ENCODE assay signal across 9 cellular contexts in genomic region chr19:53553865-53554791, GRCh38. TPM values are rescaled to one million over a fixed set of nuclear protein-coding genes. Genes with fewer than 3 reads are reported as not detected.
DNase-seq lines count a peak whose midpoint lies in the region; ATAC-seq and TF ChIP-seq lines count a peak whose summit lies in the region.
"Had no signal": no experiment of that assay in that cellular context is flagged by ENCODE, and none has a peak within 500 bp of the region (broad histone marks: within the 10 kb centered on the region; RNA-seq: fewer than 3 reads in every experiment).

No MANE protein-coding gene starts in this region.

- peak overlapping the region; percentile 91 for H2AFZ ChIP-seq in IMR-90 (replicated peaks; ENCODE audit: low read length, poor library complexity)

- DNase-seq in IMR-90 (peak; percentile 93), left colon (peak; percentile 76 to 87), 8988T (no peak)
- peak; percentile 86 for DNase-seq in activated CD4-positive, CD25-positive, alpha-beta regulatory T cell treated with anti-CD3 and anti-CD28 coated beads, Interleukin-2, amount 50 U/mL, for 72 hours
- peak; percentile 80 to 93 for DNase-seq in central memory CD8-positive, alpha-beta T cell (ENCODE audit: low spot score in 2 of 2)
- peak; percentile 92 for DNase-seq in stimulated activated CD4-positive, alpha-beta T cell treated with anti-CD3 and anti-CD28 coated beads, Interleukin-4, amount 100 ng/mL, for 24 hours

- H2BK15ac ChIP-seq in IMR-90 (ENCODE audit: low read depth, low read length) = no peak overlapping the region

- H3K9me1 ChIP-seq in IMR-90 (ENCODE audit: insufficient read depth, low read length) = no peaks in the 10 kb centered on the region

- H2AK5ac ChIP-seq in IMR-90 (ENCODE audit: low read depth, low read length) = peak overlapping the region; percentile 18

- H3K56ac ChIP-seq in IMR-90 (ENCODE audit: extremely low read depth, insufficient read depth, low read length) = no peak overlapping the region

- H4K91ac ChIP-seq in IMR-90 (ENCODE audit: insufficient read depth, low read depth, low read length) = peak overlapping the region; percentile 10

- H3K23ac ChIP-seq in IMR-90 (ENCODE audit: low read depth, low read length) = peak overlapping the region; percentile 11; the same call in 1 of the 2 replicates

- H3K9ac ChIP-seq in IMR-90 (ENCODE audit: low read depth, low read length) = peak overlapping the region; percentile 44

- peaks cover 50% of the 10 kb centered on the region for H3K36me3 Mint-ChIP-seq in central memory CD8-positive, alpha-beta T cell (ENCODE audit: insufficient read depth)

- H3K4me1 ChIP-seq in IMR-90 (ENCODE audit: control insufficient read depth, insufficient read depth, low read length) = peaks cover under 1% of the 10 kb centered on the region

- peak overlapping the region; percentile 10 to 91; a peak in 3 of 4 replicates for H4K8ac ChIP-seq in IMR-90 (ENCODE audit: low read depth in 2 of 2, low read length in 2 of 2)

- H3K27ac Mint-ChIP-seq in central memory CD8-positive, alpha-beta T cell (ENCODE audit: low read depth) = peak overlapping the region; percentile 100

- peak overlapping the region; percentile 93 for H3K4me2 ChIP-seq in IMR-90 (ENCODE audit: low read depth, low read length)

- POLR2A ChIA-PET in IMR-90 (lab: Charles Lee; ENCODE audit: unreplicated experiment) = no interaction called here

- H2BK20ac ChIP-seq in IMR-90 (ENCODE audit: low read depth, low read length) = no peak overlapping the region

- H3K18ac ChIP-seq in IMR-90 (ENCODE audit: low read depth, low read length) = peak overlapping the region; percentile 33; the same call in 1 of the 2 replicates

- peak overlapping the region; percentile 80 for H2AK9ac ChIP-seq in IMR-90 (replicated peaks; ENCODE audit: low read depth, low read length, poor library complexity)

- TF ChIP-seq CTCF in C4-2B (conservative IDR thresholded peaks at IDR 0.05) = no peak
- TF ChIP-seq CTCF in IMR-90 (conservative IDR thresholded peaks at IDR 0.05; ENCODE audit: low read depth, low read length) = no peak

- dilution Hi-C loops in IMR-90 (cut with HindIII; ENCODE audit: low sequenced_read_pairs, unreplicated experiment) = no loop called here

- H3K9me3 ChIP-seq in IMR-90 (ENCODE audit: control insufficient read depth, insufficient read depth, low read length) = no peaks in the 10 kb centered on the region

- no peaks in the 10 kb centered on the region for H3K27me3 ChIP-seq in IMR-90 (ENCODE audit: control insufficient read depth, insufficient read depth, low read length)

- peaks cover 3 to 13% of the 10 kb centered on the region in 2 experiments; a peak in 2 of 4 replicates for H3K79me1 ChIP-seq in IMR-90 (ENCODE audit: low read depth in 1 of 2, low read length in 2 of 2)

- no peaks in the 10 kb centered on the region for H3K27me3 Mint-ChIP-seq in central memory CD8-positive, alpha-beta T cell

- intact Hi-C loops in IMR-90 (cut with micrococcal nuclease) = no loop called here
- intact Hi-C loops in left colon (cut with DNase I, micrococcal nuclease) = no loop called here

- peak overlapping the region; percentile 95 for H3K4me3 Mint-ChIP-seq in central memory CD8-positive, alpha-beta T cell

- peak overlapping the region; percentile 76 for H3K4me3 ChIP-seq in IMR-90 (ENCODE audit: insufficient read depth, low read depth, low read length)
- H3K4me3 ChIP-seq: K562 had no signal

- in situ Hi-C loops in IMR-90 (cut with MboI; ENCODE audit: low sequenced_read_pairs) = no loop called here

- H2BK120ac ChIP-seq in IMR-90 (ENCODE audit: low read depth, low read length) = no peak overlapping the region

- no peaks in the 10 kb centered on the region for H4K20me1 ChIP-seq in IMR-90 (ENCODE audit: insufficient read depth, low read length)

- CTCF ChIA-PET in IMR-90 (lab: Yijun Ruan, JAX) = no interaction called here

- TF ChIP-seq RAD21 in IMR-90 (IDR thresholded peaks at IDR 0.05; ENCODE audit: low read length) = no peak

- H3K4ac ChIP-seq in IMR-90 (ENCODE audit: low read depth, low read length) = peak overlapping the region; percentile 74

- TF ChIP-seq POLR2A in IMR-90 (IDR thresholded peaks at IDR 0.05; ENCODE audit: low read depth, low read length) = no peak

- H3K9me3 Mint-ChIP-seq in central memory CD8-positive, alpha-beta T cell = no peaks in the 10 kb centered on the region

- peak overlapping the region; percentile 76 for H4K5ac ChIP-seq in IMR-90 (ENCODE audit: low read depth, low read length)

- ATAC-seq in GM19463 (IDR thresholded peaks at IDR 0.05; ENCODE audit: unreplicated experiment) (peak; percentile 74), IMR-90 (ENCODE audit: low read depth) (peak; percentile 88), left colon (peak; percentile 91)
- ATAC-seq in central memory CD8-positive, alpha-beta T cell (replicated peaks; ENCODE audit: extremely low read depth, poor library complexity, severe bottlenecking) = peak; percentile 82
- ATAC-seq: K562 had no signal

- H3K14ac ChIP-seq in IMR-90 (replicated peaks; ENCODE audit: low read depth, low read length) = peak overlapping the region; percentile 76

- H3K36me3 ChIP-seq in IMR-90 (ENCODE audit: control insufficient read depth, insufficient read depth, low read length) = peaks cover 2% of the 10 kb centered on the region

- BruUV-seq in IMR-90 (replicated peaks; lab: Mats Ljungman, UMichigan) = no TSS peak

- H2BK5ac ChIP-seq in IMR-90 (ENCODE audit: low read depth, low read length, poor library complexity, severe bottlenecking) = peak overlapping the region; percentile 77

- WGBS in IMR-90 (ENCODE audit: extremely low coverage in 2 of 2, insufficient read length in 1 of 2), 2 experiments = 71% methylated on average over 46 of the region's 77 CpGs; no CpG with 5 or more reads in 1 of the 2 experiments

- peak overlapping the region; percentile 70 for H3K27ac ChIP-seq in C4-2B
- peak overlapping the region; percentile 47 for H3K27ac ChIP-seq in IMR-90 (ENCODE audit: insufficient read depth, low read length)

- H3K4me1 Mint-ChIP-seq in central memory CD8-positive, alpha-beta T cell = peaks cover 22% of the 10 kb centered on the region

TF ChIP-seq in IMR-90, 13 proteins besides CTCF, POLR2A, EP300 and RAD21:
- TF ChIP-seq RCOR1 (IDR thresholded peaks at IDR 0.05; ENCODE audit: insufficient replicate concordance, low read length) (no peak), BHLHE40 (IDR thresholded peaks at IDR 0.05; ENCODE audit: low read depth, low read length) (peak; percentile 85), CHD1 (IDR thresholded peaks at IDR 0.05; ENCODE audit: low read depth, low read length) (0 out of 2 replicates have a peak, but pooled peaks have one; percentile 63), MXI1 (IDR thresholded peaks at IDR 0.05; ENCODE audit: borderline replicate concordance, low read depth, low read length) (peak; percentile 74; the same call in 1 of the 2 replicates), ELK1 (IDR thresholded peaks at IDR 0.05; ENCODE audit: borderline replicate concordance, low read depth, low read length) (no peak), NFE2L2 (IDR thresholded peaks at IDR 0.05; ENCODE audit: low read depth, low read length) (no peak; the same call in 1 of the 2 replicates), MAFK (IDR thresholded peaks at IDR 0.05; ENCODE audit: low read depth, low read length) (no peak), SMC3 (IDR thresholded peaks at IDR 0.05; ENCODE audit: low read depth, low read length) (no peak), RFX5 (IDR thresholded peaks at IDR 0.05; ENCODE audit: low read depth, low read length) (no peak), FOS (IDR thresholded peaks at IDR 0.05; ENCODE audit: low read depth, low read length) (peak; percentile 68), USF2 (IDR thresholded peaks at IDR 0.05; ENCODE audit: low read depth, low read length) (no peak), CEBPB (IDR thresholded peaks at IDR 0.05; ENCODE audit: low read depth, low read length) (peak; percentile 96), MAZ (IDR thresholded peaks at IDR 0.05; ENCODE audit: borderline replicate concordance, low read depth, low read length) (peak; percentile 73; the same call in 1 of the 2 replicates)
TF ChIP-seq in IMR-90: peak in this region for 6.

RNA-seq across cellular contexts. Expression of gene ZNF331, which starts 16.2 kb away (rescaled TPM):
- 11.1 and 12.2 TPM in 2 replicates for total RNA-seq in IMR-90 (2012; rRNA removed)
- polyA plus RNA-seq in IMR-90 (2012; rRNA removed) = 5.4 and 6.6 TPM in 2 replicates
- polyA plus RNA-seq in IMR-90 (2012; cell fraction: cytosol; rRNA removed) = 2.5 and 2.6 TPM in 2 replicates
- 19.3 and 55.4 TPM in 2 replicates for polyA plus RNA-seq in IMR-90 (2012; cell fraction: nucleus; rRNA removed; ENCODE audit: low replicate concordance)
- 1 to 10 TPM; 5.3 to 6.0 TPM for total RNA-seq in left colon
